Comparison of ENCODE assay signal across 7 cellular contexts in genomic region chr1:155207578-155208405, GRCh38. TPM values are rescaled to one million over a fixed set of nuclear protein-coding genes. Genes with fewer than 3 reads are reported as not detected.
DNase-seq lines count a peak whose midpoint lies in the region; ATAC-seq and TF ChIP-seq lines count a peak whose summit lies in the region.

Gene THBS3 (minus strand): TSS chr1:155207897. CDS start chr1:155207876, 21 bp downstream.

- no peak for TF ChIP-seq CTCF in GM10266 (IDR thresholded peaks at IDR 0.05; ENCODE audit: control insufficient read depth, insufficient read depth, low read depth, missing control alignments)
- no peak for TF ChIP-seq CTCF in body of pancreas (IDR thresholded peaks at IDR 0.05)

- H3K4me1 ChIP-seq in body of pancreas (peaks cover 23% of the 10 kb centered on the region), iPS-20b (ENCODE audit: insufficient read depth, low read length) (peaks cover 16% of the 10 kb centered on the region; the same call in 1 of the 2 replicates)

- H3K4me3 ChIP-seq in body of pancreas (peak within 1 kb of the TSS; percentile 92 to 97), iPS-20b (ENCODE audit: low read length) (peak within 1 kb of the TSS; percentile 97), skeletal muscle cell (ENCODE audit: low read depth, low read length) (peak within 1 kb of the TSS; percentile 89)

- H3K9me3 ChIP-seq in body of pancreas (no peaks in the 10 kb centered on the region), iPS-20b (ENCODE audit: insufficient read depth, low read depth, low read length) (no peaks in the 10 kb centered on the region)

- TF ChIP-seq POLR2A in body of pancreas (IDR thresholded peaks at IDR 0.05) = no peak

- peak within 1 kb of the TSS; percentile 96 for H3K9ac ChIP-seq in iPS-20b (ENCODE audit: low read depth, low read length)

- WGBS in body of pancreas, 2 donors = 44 to 47% methylated on average over 10 to 16 of the region's 16 CpGs

- DNase-seq in GM10266 (ENCODE audit: extremely low spot score) = peak; percentile 2
- DNase-seq in NCI-H345 treated with DMSO at 0.1 percent for 48 hours (lab: John Stamatoyannopoulos, UW; ENCODE audit: unreplicated experiment) = peak; percentile 95
- peak in 1 of 4 donors; percentile 32 for DNase-seq in body of pancreas
- DNase-seq in skeletal muscle cell (ENCODE audit: low read depth) = no peak
- no peak for DNase-seq in stimulated activated CD4-positive, alpha-beta T cell treated with anti-CD3 and anti-CD28 coated beads, Interleukin-4, amount 100 ng/mL, for 24 hours
- no peak for DNase-seq in SW 1271 (lab: John Stamatoyannopoulos, UW)

- no peaks in the 10 kb centered on the region for H3K27me3 ChIP-seq in body of pancreas
- no peaks in the 10 kb centered on the region; the same call in 1 of the 2 replicates for H3K27me3 ChIP-seq in iPS-20b (ENCODE audit: insufficient read depth, low read length)

- H3K36me3 ChIP-seq in body of pancreas (replicated peaks in 1 of 2; ENCODE audit: insufficient read depth in 1 of 2, low read depth in 2 of 2) (no peaks in the 10 kb centered on the region), iPS-20b (ENCODE audit: insufficient read depth, low read depth, low read length) (peaks cover 18% of the 10 kb centered on the region)

- ATAC-seq in body of pancreas = peak; percentile 4

- H3K27ac ChIP-seq in body of pancreas (peak within 1 kb of the TSS; percentile 90 to 99 (median 96)), iPS-20b (ENCODE audit: low read length) (peak within 1 kb of the TSS; percentile 69)

- intact Hi-C loops in body of pancreas (cut with DNase I) = no loop called here

RNA-seq across cellular contexts. Expression of gene THBS3, which starts in this region (rescaled TPM):
- total RNA-seq in body of pancreas = 10 to 100 TPM; 15.0 to 21.1 TPM

Comparison
In these comparisons a context has a peak if more than half of its experiments do, and no peak if none do; other contexts are left out.
1. DNase-seq: peak in GM10266 (single experiment) and NCI-H345 treated with DMSO at 0.1 percent for 48 hours (single experiment); none in skeletal muscle cell (single experiment), stimulated activated CD4-positive, alpha-beta T cell treated with anti-CD3 and anti-CD28 coated beads, Interleukin-4, amount 100 ng/mL, for 24 hours (single experiment) and SW 1271 (0 of 2).
2. Peak in every context shown above with its lines, with median percentiles within 50 percentile points of each other: H3K4me3 ChIP-seq.